ENCODE assay signal across 2 cellular contexts in the genomic region with DNA sequence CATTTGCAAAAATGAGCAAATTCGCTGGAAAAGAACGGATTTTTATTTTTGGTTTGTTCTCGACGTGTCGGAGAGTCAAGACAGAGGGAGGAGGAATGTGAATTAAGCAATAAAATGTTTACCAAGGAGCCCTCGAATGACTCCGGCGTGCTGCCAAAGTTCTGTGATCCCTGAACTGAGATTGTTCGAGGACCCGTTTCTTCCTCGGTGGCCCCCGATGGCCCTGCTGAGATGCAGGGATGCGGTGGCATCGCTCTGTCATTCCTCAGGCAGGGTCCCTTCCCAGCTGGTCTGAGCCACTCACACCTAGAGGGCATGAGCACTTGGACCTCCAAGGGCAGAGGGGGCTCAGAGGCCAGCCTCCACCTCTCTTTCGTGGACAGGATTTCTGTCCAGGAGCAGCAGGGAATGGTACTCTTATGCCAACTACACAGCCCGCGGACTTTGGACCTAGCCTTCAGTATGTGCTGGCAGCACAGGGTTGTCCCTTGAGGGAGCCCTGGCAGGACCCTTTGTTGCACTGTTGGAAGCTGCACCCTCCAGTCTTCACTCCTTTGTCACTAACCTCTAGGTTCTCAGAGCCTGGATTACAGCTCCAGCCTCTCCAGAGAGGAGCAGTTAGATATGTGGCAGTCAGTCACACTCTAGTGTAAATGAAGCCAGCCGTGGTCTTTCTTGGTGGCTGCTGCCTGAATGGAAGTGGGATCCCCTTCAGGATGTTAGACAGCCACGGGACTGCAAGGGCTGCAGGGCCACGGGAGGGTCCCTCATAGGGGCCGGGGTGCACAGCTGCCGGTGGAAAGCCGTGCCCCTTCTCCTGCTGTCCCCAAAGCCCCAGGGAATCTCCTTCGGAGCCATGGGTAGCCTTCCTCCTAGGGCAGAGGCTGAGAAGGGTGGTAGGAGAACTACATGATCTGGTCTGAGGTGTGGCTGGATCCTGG.
A peak's percentile ranks its signal among the peaks of the same experiment; 100 is the strongest.
TF ChIP-seq lines count a peak whose summit lies in the region.

No MANE protein-coding gene starts in this region.

TF ChIP-seq in HEK293, 187 proteins besides CTCF, POLR2A, EP300 and RAD21 (continued from another document):
- TF ChIP-seq, protein P1, sequence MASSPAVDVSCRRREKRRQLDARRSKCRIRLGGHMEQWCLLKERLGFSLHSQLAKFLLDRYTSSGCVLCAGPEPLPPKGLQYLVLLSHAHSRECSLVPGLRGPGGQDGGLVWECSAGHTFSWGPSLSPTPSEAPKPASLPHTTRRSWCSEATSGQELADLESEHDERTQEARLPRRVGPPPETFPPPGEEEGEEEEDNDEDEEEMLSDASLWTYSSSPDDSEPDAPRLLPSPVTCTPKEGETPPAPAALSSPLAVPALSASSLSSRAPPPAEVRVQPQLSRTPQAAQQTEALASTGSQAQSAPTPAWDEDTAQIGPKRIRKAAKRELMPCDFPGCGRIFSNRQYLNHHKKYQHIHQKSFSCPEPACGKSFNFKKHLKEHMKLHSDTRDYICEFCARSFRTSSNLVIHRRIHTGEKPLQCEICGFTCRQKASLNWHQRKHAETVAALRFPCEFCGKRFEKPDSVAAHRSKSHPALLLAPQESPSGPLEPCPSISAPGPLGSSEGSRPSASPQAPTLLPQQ (tag by site-specific recombination; IDR thresholded peaks at IDR 0.05) = no peak
- TF ChIP-seq ZFP3 (tag by site-specific recombination; IDR thresholded peaks at IDR 0.05; ENCODE audit: low read depth) (0 out of 2 replicates have a peak, but pooled peaks have one; percentile 27), SP3 (tag by site-specific recombination; IDR thresholded peaks at IDR 0.05) (no peak), GLI2 (tag by site-specific recombination; IDR thresholded peaks at IDR 0.05; ENCODE audit: borderline replicate concordance, low read depth) (no peak), REPIN1 (tag by site-specific recombination; IDR thresholded peaks at IDR 0.05; ENCODE audit: low read depth) (no peak), HOXA7 (CRISPR knock-in tag; IDR thresholded peaks at IDR 0.05; ENCODE audit: borderline replicate concordance) (no peak)
- TF ChIP-seq, protein P2, sequence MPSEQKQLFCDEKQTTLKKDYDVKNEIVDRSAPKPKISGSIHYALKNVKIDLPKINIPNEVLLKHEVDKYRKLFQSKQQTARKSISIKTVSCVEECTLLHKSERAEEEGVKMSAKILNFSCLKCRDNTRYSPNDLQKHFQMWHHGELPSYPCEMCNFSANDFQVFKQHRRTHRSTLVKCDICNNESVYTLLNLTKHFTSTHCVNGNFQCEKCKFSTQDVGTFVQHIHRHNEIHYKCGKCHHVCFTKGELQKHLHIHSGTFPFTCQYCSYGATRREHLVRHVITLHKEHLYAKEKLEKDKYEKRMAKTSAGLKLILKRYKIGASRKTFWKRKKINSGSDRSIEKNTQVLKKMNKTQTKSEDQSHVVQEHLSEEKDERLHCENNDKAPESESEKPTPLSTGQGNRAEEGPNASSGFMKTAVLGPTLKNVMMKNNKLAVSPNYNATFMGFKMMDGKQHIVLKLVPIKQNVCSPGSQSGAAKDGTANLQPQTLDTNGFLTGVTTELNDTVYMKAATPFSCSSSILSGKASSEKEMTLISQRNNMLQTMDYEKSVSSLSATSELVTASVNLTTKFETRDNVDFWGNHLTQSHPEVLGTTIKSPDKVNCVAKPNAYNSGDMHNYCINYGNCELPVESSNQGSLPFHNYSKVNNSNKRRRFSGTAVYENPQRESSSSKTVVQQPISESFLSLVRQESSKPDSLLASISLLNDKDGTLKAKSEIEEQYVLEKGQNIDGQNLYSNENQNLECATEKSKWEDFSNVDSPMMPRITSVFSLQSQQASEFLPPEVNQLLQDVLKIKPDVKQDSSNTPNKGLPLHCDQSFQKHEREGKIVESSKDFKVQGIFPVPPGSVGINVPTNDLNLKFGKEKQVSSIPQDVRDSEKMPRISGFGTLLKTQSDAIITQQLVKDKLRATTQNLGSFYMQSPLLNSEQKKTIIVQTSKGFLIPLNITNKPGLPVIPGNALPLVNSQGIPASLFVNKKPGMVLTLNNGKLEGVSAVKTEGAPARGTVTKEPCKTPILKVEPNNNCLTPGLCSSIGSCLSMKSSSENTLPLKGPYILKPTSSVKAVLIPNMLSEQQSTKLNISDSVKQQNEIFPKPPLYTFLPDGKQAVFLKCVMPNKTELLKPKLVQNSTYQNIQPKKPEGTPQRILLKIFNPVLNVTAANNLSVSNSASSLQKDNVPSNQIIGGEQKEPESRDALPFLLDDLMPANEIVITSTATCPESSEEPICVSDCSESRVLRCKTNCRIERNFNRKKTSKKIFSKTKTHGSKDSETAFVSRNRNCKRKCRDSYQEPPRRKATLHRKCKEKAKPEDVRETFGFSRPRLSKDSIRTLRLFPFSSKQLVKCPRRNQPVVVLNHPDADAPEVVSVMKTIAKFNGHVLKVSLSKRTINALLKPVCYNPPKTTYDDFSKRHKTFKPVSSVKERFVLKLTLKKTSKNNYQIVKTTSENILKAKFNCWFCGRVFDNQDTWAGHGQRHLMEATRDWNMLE (tag by site-specific recombination; conservative IDR thresholded peaks at IDR 0.05; ENCODE audit: low read depth) = no peak

TF ChIP-seq in K562, 482 proteins besides CTCF, POLR2A, EP300 and RAD21 (continued from another document):
- TF ChIP-seq, protein P3, sequence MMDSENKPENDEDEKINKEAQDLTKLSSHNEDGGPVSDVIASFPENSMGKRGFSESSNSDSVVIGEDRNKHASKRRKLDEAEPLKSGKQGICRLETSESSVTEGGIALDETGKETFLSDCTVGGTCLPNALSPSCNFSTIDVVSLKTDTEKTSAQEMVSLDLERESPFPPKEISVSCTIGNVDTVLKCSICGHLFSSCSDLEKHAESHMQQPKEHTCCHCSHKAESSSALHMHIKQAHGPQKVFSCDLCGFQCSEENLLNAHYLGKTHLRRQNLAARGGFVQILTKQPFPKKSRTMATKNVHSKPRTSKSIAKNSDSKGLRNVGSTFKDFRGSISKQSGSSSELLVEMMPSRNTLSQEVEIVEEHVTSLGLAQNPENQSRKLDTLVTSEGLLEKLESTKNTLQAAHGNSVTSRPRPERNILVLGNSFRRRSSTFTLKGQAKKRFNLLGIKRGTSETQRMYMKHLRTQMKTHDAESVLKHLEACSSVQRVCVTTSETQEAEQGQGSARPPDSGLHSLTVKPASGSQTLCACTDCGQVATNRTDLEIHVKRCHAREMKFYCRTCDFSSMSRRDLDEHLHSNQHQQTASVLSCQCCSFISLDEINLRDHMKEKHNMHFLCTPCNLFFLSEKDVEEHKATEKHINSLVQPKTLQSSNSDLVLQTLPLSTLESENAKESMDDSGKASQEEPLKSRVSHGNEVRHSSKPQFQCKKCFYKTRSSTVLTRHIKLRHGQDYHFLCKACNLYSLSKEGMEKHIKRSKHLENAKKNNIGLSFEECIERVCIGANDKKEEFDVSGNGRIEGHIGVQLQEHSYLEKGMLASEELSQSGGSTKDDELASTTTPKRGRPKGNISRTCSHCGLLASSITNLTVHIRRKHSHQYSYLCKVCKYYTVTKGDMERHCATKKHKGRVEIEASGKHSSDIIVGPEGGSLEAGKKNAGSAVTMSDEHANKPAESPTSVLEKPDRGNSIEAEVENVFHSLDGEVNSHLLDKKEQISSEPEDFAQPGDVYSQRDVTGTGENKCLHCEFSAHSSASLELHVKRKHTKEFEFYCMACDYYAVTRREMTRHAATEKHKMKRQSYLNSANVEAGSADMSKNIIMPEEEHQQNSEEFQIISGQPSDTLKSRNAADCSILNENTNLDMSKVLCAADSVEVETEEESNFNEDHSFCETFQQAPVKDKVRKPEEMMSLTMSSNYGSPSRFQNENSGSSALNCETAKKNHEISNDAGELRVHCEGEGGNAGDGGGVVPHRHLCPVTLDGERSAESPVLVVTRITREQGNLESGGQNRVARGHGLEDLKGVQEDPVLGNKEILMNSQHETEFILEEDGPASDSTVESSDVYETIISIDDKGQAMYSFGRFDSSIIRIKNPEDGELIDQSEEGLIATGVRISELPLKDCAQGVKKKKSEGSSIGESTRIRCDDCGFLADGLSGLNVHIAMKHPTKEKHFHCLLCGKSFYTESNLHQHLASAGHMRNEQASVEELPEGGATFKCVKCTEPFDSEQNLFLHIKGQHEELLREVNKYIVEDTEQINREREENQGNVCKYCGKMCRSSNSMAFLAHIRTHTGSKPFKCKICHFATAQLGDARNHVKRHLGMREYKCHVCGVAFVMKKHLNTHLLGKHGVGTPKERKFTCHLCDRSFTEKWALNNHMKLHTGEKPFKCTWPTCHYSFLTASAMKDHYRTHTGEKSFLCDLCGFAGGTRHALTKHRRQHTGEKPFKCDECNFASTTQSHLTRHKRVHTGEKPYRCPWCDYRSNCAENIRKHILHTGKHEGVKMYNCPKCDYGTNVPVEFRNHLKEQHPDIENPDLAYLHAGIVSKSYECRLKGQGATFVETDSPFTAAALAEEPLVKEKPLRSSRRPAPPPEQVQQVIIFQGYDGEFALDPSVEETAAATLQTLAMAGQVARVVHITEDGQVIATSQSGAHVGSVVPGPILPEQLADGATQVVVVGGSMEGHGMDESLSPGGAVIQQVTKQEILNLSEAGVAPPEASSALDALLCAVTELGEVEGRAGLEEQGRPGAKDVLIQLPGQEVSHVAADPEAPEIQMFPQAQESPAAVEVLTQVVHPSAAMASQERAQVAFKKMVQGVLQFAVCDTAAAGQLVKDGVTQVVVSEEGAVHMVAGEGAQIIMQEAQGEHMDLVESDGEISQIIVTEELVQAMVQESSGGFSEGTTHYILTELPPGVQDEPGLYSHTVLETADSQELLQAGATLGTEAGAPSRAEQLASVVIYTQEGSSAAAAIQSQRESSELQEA (IDR thresholded peaks at IDR 0.05; ENCODE audit: low read depth) = no peak
- TF ChIP-seq, protein P4, sequence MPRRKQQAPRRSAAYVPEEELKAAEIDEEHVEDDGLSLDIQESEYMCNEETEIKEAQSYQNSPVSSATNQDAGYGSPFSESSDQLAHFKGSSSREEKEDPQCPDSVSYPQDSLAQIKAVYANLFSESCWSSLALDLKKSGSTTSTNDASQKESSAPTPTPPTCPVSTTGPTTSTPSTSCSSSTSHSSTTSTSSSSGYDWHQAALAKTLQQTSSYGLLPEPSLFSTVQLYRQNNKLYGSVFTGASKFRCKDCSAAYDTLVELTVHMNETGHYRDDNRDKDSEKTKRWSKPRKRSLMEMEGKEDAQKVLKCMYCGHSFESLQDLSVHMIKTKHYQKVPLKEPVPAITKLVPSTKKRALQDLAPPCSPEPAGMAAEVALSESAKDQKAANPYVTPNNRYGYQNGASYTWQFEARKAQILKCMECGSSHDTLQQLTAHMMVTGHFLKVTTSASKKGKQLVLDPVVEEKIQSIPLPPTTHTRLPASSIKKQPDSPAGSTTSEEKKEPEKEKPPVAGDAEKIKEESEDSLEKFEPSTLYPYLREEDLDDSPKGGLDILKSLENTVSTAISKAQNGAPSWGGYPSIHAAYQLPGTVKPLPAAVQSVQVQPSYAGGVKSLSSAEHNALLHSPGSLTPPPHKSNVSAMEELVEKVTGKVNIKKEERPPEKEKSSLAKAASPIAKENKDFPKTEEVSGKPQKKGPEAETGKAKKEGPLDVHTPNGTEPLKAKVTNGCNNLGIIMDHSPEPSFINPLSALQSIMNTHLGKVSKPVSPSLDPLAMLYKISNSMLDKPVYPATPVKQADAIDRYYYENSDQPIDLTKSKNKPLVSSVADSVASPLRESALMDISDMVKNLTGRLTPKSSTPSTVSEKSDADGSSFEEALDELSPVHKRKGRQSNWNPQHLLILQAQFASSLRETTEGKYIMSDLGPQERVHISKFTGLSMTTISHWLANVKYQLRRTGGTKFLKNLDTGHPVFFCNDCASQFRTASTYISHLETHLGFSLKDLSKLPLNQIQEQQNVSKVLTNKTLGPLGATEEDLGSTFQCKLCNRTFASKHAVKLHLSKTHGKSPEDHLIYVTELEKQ (CRISPR knock-in tag; IDR thresholded peaks at IDR 0.05) = no peak
